Comparison of ENCODE assay signal across 15 cellular contexts in genomic region chr17:79987187-79987889, GRCh38. TPM values are rescaled to one million over a fixed set of nuclear protein-coding genes. Genes with fewer than 3 reads are reported as not detected.
DNase-seq lines count a peak whose midpoint lies in the region; ATAC-seq and TF ChIP-seq lines count a peak whose summit lies in the region.
"Had no signal": no experiment of that assay in that cellular context is flagged by ENCODE, and none has a peak within 500 bp of the region (broad histone marks: within the 10 kb centered on the region; RNA-seq: fewer than 3 reads in every experiment).

No MANE protein-coding gene starts in this region.

- H3K4me3 ChIP-seq in SJSA1, result no peak overlapping the region
- H3K4me3 ChIP-seq in foreskin fibroblast (ENCODE audit: low read depth in 1 of 2, low read length in 2 of 2), result peak overlapping the region; percentile 28 to 43
- no peak overlapping the region for H3K4me3 ChIP-seq in sigmoid colon
- H3K4me3 ChIP-seq: lung had no signal

- H3K27ac ChIP-seq in SJSA1 (peak overlapping the region; percentile 66), sigmoid colon (peak overlapping the region in 1 of 4 donors; percentile 33)
- H3K27ac ChIP-seq: parathyroid adenoma had no signal

- DNase-seq in EH (ENCODE audit: low read depth) (peak; percentile 40), SJSA1 (ENCODE audit: low read depth in 1 of 2, low spot score in 2 of 2) (peak in 1 of 2 experiments; percentile 49), foreskin fibroblast (peak in 1 of 2 donors; percentile 56), sigmoid colon (peak; percentile 50), NCI-H2196 treated with DMSO at 0.1 percent for 48 hours (lab: John Stamatoyannopoulos, UW; ENCODE audit: unreplicated experiment) (no peak), mesenteric fat pad (ENCODE audit: low spot score) (no peak)
- DNase-seq in activated CD4-positive, alpha-beta T cell treated with anti-CD3 and anti-CD28 coated beads, Interleukin-2, amount 50 U/mL, for 48 hours, result no peak
- DNase-seq: activated CD8-positive, alpha-beta memory T cell treated with anti-CD3 and anti-CD28 coated beads, Interleukin-2, amount 50 U/mL, for 4 hours; effector memory CD8-positive, alpha-beta T cell; NCI-H526 treated with DMSO at 0.1 percent for 48 hours; stimulated activated CD4-positive, alpha-beta T cell treated with anti-CD3 and anti-CD28 coated beads, Interleukin-2, amount 100 ng/mL, for 48 hours; stimulated activated naive CD4-positive, alpha-beta T cell had no signal

- intact Hi-C loops in sigmoid colon (cut with DNase I), result no loop called here

- no peak for TF ChIP-seq CTCF in foreskin fibroblast (IDR thresholded peaks at IDR 0.05; ENCODE audit: low read depth, low read length)
- TF ChIP-seq CTCF in sigmoid colon (IDR thresholded peaks at IDR 0.05), result no peak

- peaks cover 46% of the 10 kb centered on the region for H3K4me1 ChIP-seq in SJSA1 (replicated peaks)
- peaks cover 3 to 47% (median 37%) of the 10 kb centered on the region in 4 donors for H3K4me1 ChIP-seq in sigmoid colon

- TF ChIP-seq POLR2A in sigmoid colon (IDR thresholded peaks at IDR 0.05), result no peak

- WGBS in sigmoid colon, 2 donors, result 66 to 83% methylated on average over 16 of the region's 16 CpGs

- no peak for TF ChIP-seq EP300 in sigmoid colon (IDR thresholded peaks at IDR 0.05)

- H3K9me3 ChIP-seq in SJSA1 (replicated peaks), result no peaks in the 10 kb centered on the region
- no peaks in the 10 kb centered on the region for H3K9me3 ChIP-seq in sigmoid colon

- H3K36me3 ChIP-seq in SJSA1, result 0 out of 2 replicates have a peak, but pooled peaks cover 3% of the 10 kb centered on the region
- no peaks in the 10 kb centered on the region for H3K36me3 ChIP-seq in sigmoid colon

- H3K27me3 ChIP-seq in SJSA1 (replicated peaks), result no peaks in the 10 kb centered on the region
- no peaks in the 10 kb centered on the region for H3K27me3 ChIP-seq in sigmoid colon

- ATAC-seq in HG02981 (IDR thresholded peaks at IDR 0.05; ENCODE audit: unreplicated experiment), result no peak
- ATAC-seq: effector memory CD8-positive, alpha-beta T cell had no signal

RNA-seq across cellular contexts. Expression of gene TBC1D16, which starts 48.3 kb away (rescaled TPM):
- total RNA-seq in SJSA1 (2014; rRNA removed; shearing (Covaris generic)), result 39.5 and 42.0 TPM in 2 replicates
- total RNA-seq in sigmoid colon (10 to 100 TPM; 15.1 to 21.9 (median 16.2) TPM), mesenteric fat pad (111 TPM)
- 10 to 100 TPM in 1 of 3 donors, 1 to 10 TPM in 2; 3.6 to 17.2 (median 4.2) TPM for polyA plus RNA-seq in sigmoid colon

RNA-seq across cellular contexts. Expression of gene CCDC40, which starts 49.1 kb away (rescaled TPM):
- total RNA-seq in SJSA1 (2014; rRNA removed; shearing (Covaris generic)), result 2.2 TPM in 1 of 2 replicates, not detected in the other
- 10 to 100 TPM in 1 of 4 donors, 1 to 10 TPM in 3; 5.3 to 25.8 (median 6.4) TPM for total RNA-seq in sigmoid colon
- polyA plus RNA-seq in sigmoid colon, result 1 to 10 TPM in 1 of 3 donors, not detected in 2; 1.4 TPM
- total RNA-seq in mesenteric fat pad, result 7.9 TPM

Comparison
In these comparisons a context has a peak if more than half of its experiments do, and no peak if none do; other contexts are left out.
1. DNase-seq: peak in EH (single experiment) and sigmoid colon (single experiment); none in activated CD4-positive, alpha-beta T cell treated with anti-CD3 and anti-CD28 coated beads, Interleukin-2, amount 50 U/mL, for 48 hours (0 of 2), NCI-H2196 treated with DMSO at 0.1 percent for 48 hours (single experiment) and mesenteric fat pad (single experiment).
2. H3K4me3 ChIP-seq: peak in foreskin fibroblast (2 of 2); none in SJSA1 (single experiment) and sigmoid colon (0 of 4).